In genomic region chr17:73598131-73598680, GRCh38 we compare ENCODE assay signal across 17 cellular contexts.
"Had no signal": no experiment of that assay in that cellular context is flagged by ENCODE, and none has a peak within 500 bp of the region (broad histone marks: within the 10 kb centered on the region; RNA-seq: fewer than 3 reads in every experiment).

No MANE protein-coding gene starts in this region.

- H3K27ac ChIP-seq: adrenal gland, gastrocnemius medialis, heart right ventricle, ovary, spleen, thyroid gland had no signal

- DNase-seq: activated CD4-positive, alpha-beta T cell treated with anti-CD3 and anti-CD28 coated beads, Interleukin-2, amount 50 U/mL, for 4 hours; activated CD4-positive, CD25-positive, alpha-beta regulatory T cell treated with anti-CD3 and anti-CD28 coated beads, Interleukin-2, amount 50 U/mL, for 72 hours; activated naive CD4-positive, alpha-beta T cell treated with anti-CD3 and anti-CD28 coated beads, Interleukin-2, amount 50 U/mL, for 16 hours; activated T-cell treated with anti-CD3 and anti-CD28 coated beads, Interleukin-2, amount 50 U/mL, for 24 hours; adrenal gland; caudate nucleus; erythroblast; gastrocnemius medialis; heart right ventricle; left colon; mammary epithelial cell; mucosa of descending colon; ovary; spleen; SW 1271; thyroid gland had no signal

- H3K27me3 ChIP-seq: adrenal gland, gastrocnemius medialis, heart right ventricle, ovary, thyroid gland had no signal

- H3K4me3 ChIP-seq: adrenal gland, gastrocnemius medialis, heart right ventricle, mucosa of descending colon, ovary, spleen, thyroid gland had no signal

- H3K36me3 ChIP-seq: adrenal gland, gastrocnemius medialis, heart right ventricle, ovary, spleen, thyroid gland had no signal

- H3K4me3 Mint-ChIP-seq: activated T-cell treated with anti-CD3 and anti-CD28 coated beads, Interleukin-2, amount 50 U/mL, for 24 hours had no signal

- H3K9me3 ChIP-seq: adrenal gland, gastrocnemius medialis, heart right ventricle, mucosa of descending colon, ovary, thyroid gland had no signal

- H3K4me1 ChIP-seq: adrenal gland, gastrocnemius medialis, thyroid gland had no signal

- H3K27me3 Mint-ChIP-seq: activated T-cell treated with anti-CD3 and anti-CD28 coated beads, Interleukin-2, amount 50 U/mL, for 24 hours had no signal

- H3K9me3 Mint-ChIP-seq: activated T-cell treated with anti-CD3 and anti-CD28 coated beads, Interleukin-2, amount 50 U/mL, for 24 hours had no signal

- ATAC-seq: gastrocnemius medialis, heart right ventricle, left colon, mucosa of descending colon, sciatic nerve had no signal

- H3K27ac Mint-ChIP-seq: activated T-cell treated with anti-CD3 and anti-CD28 coated beads, Interleukin-2, amount 50 U/mL, for 24 hours had no signal
